Comparison of ENCODE assay signal across 34 cellular contexts in genomic region chr9:125591888-125592287, GRCh38.
"Had no signal": no experiment of that assay in that cellular context is flagged by ENCODE, and none has a peak within 500 bp of the region (broad histone marks: within the 10 kb centered on the region; RNA-seq: fewer than 3 reads in every experiment).

No MANE protein-coding gene starts in this region.

- H3K4me3 Mint-ChIP-seq: activated B cell treated with CpG ODN at 0.5 μM for 24 hours; activated CD4-positive, alpha-beta memory T cell treated with anti-CD3 and anti-CD28 coated beads, Interleukin-2, amount 10 ng/mL, durations not matched to agents 7 days and 5 days; activated CD4-positive, alpha-beta T cell treated with anti-CD3 and anti-CD28 coated beads, Interleukin-2, amount 10 ng/mL, durations not matched to agents 24 days and 14 days; activated CD8-positive, alpha-beta memory T cell treated with anti-CD3 and anti-CD28 coated beads, Interleukin-2, amount 10 ng/mL, durations not matched to agents 7 days and 5 days; activated CD8-positive, alpha-beta T cell treated with anti-CD3 and anti-CD28 coated beads, Interleukin-2, amount 10 ng/mL, durations not matched to agents 7 days and 5 days; activated naive CD4-positive, alpha-beta T cell treated with anti-CD3 and anti-CD28 coated beads for 36 hours; activated naive CD8-positive, alpha-beta T cell treated with anti-CD3 and anti-CD28 coated beads for 36 hours; activated T-cell treated with anti-CD3 and anti-CD28 coated beads, Interleukin-2, amount 50 U/mL, for 24 hours; brain; T-helper 1 cell treated with Interleukin-12 subunit alpha and Interleukin-12 subunit beta and Interleukin-4 antibody, amounts not matched to agents 30 μg/mL and 1 μg/mL, for 36 hours; T-helper 2 cell treated with Interferon-gamma antibody and Interleukin-4, amounts not matched to agents 5 μg/mL and 100 μg/mL, for 36 hours had no signal

- H3K27ac Mint-ChIP-seq: activated B cell treated with CpG ODN at 0.5 μM for 24 hours; activated CD4-positive, alpha-beta memory T cell treated with anti-CD3 and anti-CD28 coated beads, Interleukin-2, amount 10 ng/mL, durations not matched to agents 7 days and 5 days; activated CD4-positive, alpha-beta T cell treated with anti-CD3 and anti-CD28 coated beads, Interleukin-2, amount 10 ng/mL, durations not matched to agents 24 days and 14 days; activated CD8-positive, alpha-beta memory T cell treated with anti-CD3 and anti-CD28 coated beads, Interleukin-2, amount 10 ng/mL, durations not matched to agents 7 days and 5 days; activated CD8-positive, alpha-beta T cell treated with anti-CD3 and anti-CD28 coated beads, Interleukin-2, amount 10 ng/mL, durations not matched to agents 7 days and 5 days; activated naive CD4-positive, alpha-beta T cell treated with anti-CD3 and anti-CD28 coated beads for 36 hours; activated naive CD4-positive, alpha-beta T cell treated with anti-CD3 and anti-CD28 coated beads, Interleukin-2, amount 50 U/mL, for 72 hours; activated naive CD8-positive, alpha-beta T cell treated with anti-CD3 and anti-CD28 coated beads for 36 hours; activated T-cell treated with anti-CD3 and anti-CD28 coated beads, Interleukin-2, amount 50 U/mL, for 24 hours; brain; T-helper 1 cell treated with Interleukin-12 subunit alpha and Interleukin-12 subunit beta and Interleukin-4 antibody, amounts not matched to agents 30 μg/mL and 1 μg/mL, for 36 hours; T-helper 2 cell treated with Interferon-gamma antibody and Interleukin-4, amounts not matched to agents 5 μg/mL and 100 μg/mL, for 36 hours had no signal

- H3K4me3 ChIP-seq: ascending aorta, cardiac muscle cell had no signal

- H3K36me3 ChIP-seq: ascending aorta, cardiac muscle cell had no signal

- H3K4me1 ChIP-seq: ascending aorta had no signal

- H3K27me3 Mint-ChIP-seq: activated B cell treated with CpG ODN at 0.5 μM for 24 hours; activated CD4-positive, alpha-beta memory T cell treated with anti-CD3 and anti-CD28 coated beads, Interleukin-2, amount 10 ng/mL, durations not matched to agents 7 days and 5 days; activated CD4-positive, alpha-beta T cell treated with anti-CD3 and anti-CD28 coated beads, Interleukin-2, amount 10 ng/mL, durations not matched to agents 24 days and 14 days; activated CD8-positive, alpha-beta memory T cell treated with anti-CD3 and anti-CD28 coated beads, Interleukin-2, amount 10 ng/mL, durations not matched to agents 7 days and 5 days; activated naive CD8-positive, alpha-beta T cell treated with anti-CD3 and anti-CD28 coated beads for 36 hours; activated T-cell treated with anti-CD3 and anti-CD28 coated beads, Interleukin-2, amount 50 U/mL, for 24 hours; brain had no signal

- H3K9me3 ChIP-seq: ascending aorta had no signal

- FAIRE-seq: bronchial epithelial cell, TTC549 had no signal

- ATAC-seq: activated CD8-positive, alpha-beta memory T cell treated with anti-CD3 and anti-CD28 coated beads, Interleukin-2, amount 10 ng/mL, durations not matched to agents 7 days and 5 days; activated CD8-positive, alpha-beta T cell treated with anti-CD3 and anti-CD28 coated beads, Interleukin-2, amount 10 ng/mL, durations not matched to agents 7 days and 5 days had no signal

- H3K27me3 ChIP-seq: ascending aorta, cardiac muscle cell had no signal

- DNase-seq: activated B cell treated with CpG ODN at 0.5 μM for 24 hours; activated CD4-positive, alpha-beta memory T cell treated with anti-CD3 and anti-CD28 coated beads, Interleukin-2, amount 10 ng/mL, durations not matched to agents 7 days and 5 days; activated CD4-positive, alpha-beta T cell treated with anti-CD3 and anti-CD28 coated beads for 4 hours; activated CD4-positive, alpha-beta T cell treated with anti-CD3 and anti-CD28 coated beads, Interleukin-2, amount 10 ng/mL, durations not matched to agents 24 days and 14 days; activated CD4-positive, alpha-beta T cell treated with anti-CD3 and anti-CD28 coated beads, Interleukin-2, amount 50 U/mL, for 1 hour; activated CD4-positive, alpha-beta T cell treated with anti-CD3 and anti-CD28 coated beads, Interleukin-2, amount 50 U/mL, for 48 hours; activated CD4-positive, CD25-positive, alpha-beta regulatory T cell treated with anti-CD3 and anti-CD28 coated beads, Interleukin-2, amount 50 U/mL, for 72 hours; activated CD8-positive, alpha-beta memory T cell treated with anti-CD3 and anti-CD28 coated beads for 24 hours; activated CD8-positive, alpha-beta memory T cell treated with anti-CD3 and anti-CD28 coated beads, Interleukin-2, amount 10 ng/mL, durations not matched to agents 7 days and 5 days; activated CD8-positive, alpha-beta memory T cell treated with anti-CD3 and anti-CD28 coated beads, Interleukin-2, amount 50 U/mL, for 48 hours; activated CD8-positive, alpha-beta T cell treated with anti-CD3 and anti-CD28 coated beads, Interleukin-2, amount 10 ng/mL, durations not matched to agents 7 days and 5 days; activated effector memory CD4-positive, alpha-beta T cell treated with anti-CD3 and anti-CD28 coated beads, Interleukin-2, amount 50 U/mL, for 16 hours; activated gamma-delta T cell treated with Interleukin-2 at 50 U/mL for 16 hours; activated naive CD4-positive, alpha-beta T cell; activated naive CD4-positive, alpha-beta T cell treated with anti-CD3 and anti-CD28 coated beads for 36 hours; activated naive CD4-positive, alpha-beta T cell treated with anti-CD3 and anti-CD28 coated beads, Interleukin-2, amount 50 U/mL, for 16 hours; activated naive CD8-positive, alpha-beta T cell treated with anti-CD3 and anti-CD28 coated beads for 36 hours; activated T-cell treated with anti-CD3 and anti-CD28 coated beads, Interleukin-2, amount 50 U/mL, for 24 hours; activated T-cell treated with anti-CD3 and anti-CD28 coated beads, Interleukin-2, amount 50 U/mL, for 48 hours; amygdala; anterior cingulate cortex; central memory CD4-positive, alpha-beta T cell; T-helper 1 cell; T-helper 2 cell; T-helper 9 cell had no signal

- H3K9me3 Mint-ChIP-seq: activated B cell treated with CpG ODN at 0.5 μM for 24 hours; activated CD4-positive, alpha-beta memory T cell treated with anti-CD3 and anti-CD28 coated beads, Interleukin-2, amount 10 ng/mL, durations not matched to agents 7 days and 5 days; activated naive CD4-positive, alpha-beta T cell treated with anti-CD3 and anti-CD28 coated beads for 36 hours; activated naive CD8-positive, alpha-beta T cell treated with anti-CD3 and anti-CD28 coated beads for 36 hours; activated T-cell treated with anti-CD3 and anti-CD28 coated beads, Interleukin-2, amount 50 U/mL, for 24 hours; brain; T-helper 1 cell treated with Interleukin-12 subunit alpha and Interleukin-12 subunit beta and Interleukin-4 antibody, amounts not matched to agents 30 μg/mL and 1 μg/mL, for 36 hours; T-helper 2 cell treated with Interferon-gamma antibody and Interleukin-4, amounts not matched to agents 5 μg/mL and 100 μg/mL, for 36 hours had no signal

- H3K27ac ChIP-seq: ascending aorta, cardiac muscle cell, VCaP had no signal
